Comparison of ENCODE assay signal across 8 cellular contexts in the genomic region with DNA sequence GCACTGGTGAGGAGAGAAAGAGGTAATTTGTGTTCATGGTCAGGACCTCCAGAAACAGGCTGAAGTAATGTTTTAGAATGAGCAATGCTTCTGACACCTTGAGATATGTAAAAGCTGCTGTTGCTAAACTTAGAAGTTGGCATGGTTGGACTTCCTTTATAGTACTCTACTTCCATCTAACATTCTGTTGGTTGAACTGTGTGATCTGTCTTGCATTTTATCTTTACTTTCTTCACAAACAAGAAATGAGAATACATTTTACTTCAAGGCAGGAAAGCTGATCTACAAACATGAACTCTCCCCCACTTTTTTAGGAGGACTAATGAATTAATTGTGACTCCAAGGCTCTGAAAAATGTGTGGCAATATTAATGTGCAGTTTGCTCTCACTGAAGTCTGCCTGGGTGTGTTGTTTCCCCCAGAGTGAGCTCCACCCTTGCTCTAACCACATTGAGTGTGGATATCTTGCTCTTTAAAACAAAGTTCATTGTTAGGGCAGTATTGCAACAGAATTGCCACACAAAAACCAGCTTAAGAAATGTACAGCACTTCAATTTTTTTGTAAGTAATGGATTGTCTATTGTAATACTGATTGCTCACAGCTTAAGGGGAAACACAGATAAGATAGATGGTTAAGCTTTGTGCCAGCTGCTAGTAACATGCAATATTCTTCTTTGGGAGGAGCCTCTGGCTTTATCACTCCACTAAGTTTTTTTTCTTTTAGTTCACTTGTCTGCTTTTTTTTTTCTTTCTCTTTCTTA.
A peak's percentile ranks its signal among the peaks of the same experiment; 100 is the strongest.
DNase-seq lines count a peak whose midpoint lies in the region; ATAC-seq lines count a peak whose summit lies in the region.

No MANE protein-coding gene starts in this region.

- peak overlapping the region in 1 of 2 donors; percentile 28 for H3K9ac ChIP-seq in duodenal mucosa (ENCODE audit: low read depth in 1 of 2, low read length in 2 of 2)

- no peaks in the 10 kb centered on the region for H3K9me3 ChIP-seq in duodenal mucosa (ENCODE audit: control insufficient read depth in 1 of 2, low read length in 2 of 2)

- H3K36me3 ChIP-seq in duodenal mucosa (ENCODE audit: control insufficient read depth in 1 of 2, insufficient read depth in 2 of 2, low read length in 2 of 2) = no peaks in the 10 kb centered on the region

- DNase-seq in Ammon's horn (ENCODE audit: low spot score) (peak; percentile 41), SIG-M5 (lab: John Stamatoyannopoulos, UW) (peak; percentile 96), myocyte (ENCODE audit: low read depth) (peak; percentile 63), GOT3 (lab: John Stamatoyannopoulos, UW) (no peak), NCI-H524 (lab: John Stamatoyannopoulos, UW) (no peak)

- peak overlapping the region; percentile 33 for H3K27ac ChIP-seq in duodenal mucosa (ENCODE audit: low read depth, low read length)

- peak overlapping the region; percentile 43 to 60 for H3K4me3 ChIP-seq in duodenal mucosa (ENCODE audit: low read depth in 1 of 2, low read length in 2 of 2)

- peaks cover 37 to 59% of the 10 kb centered on the region in 2 donors for H3K4me1 ChIP-seq in duodenal mucosa (ENCODE audit: control insufficient read depth in 1 of 2, insufficient read depth in 2 of 2, low read length in 2 of 2)

- ATAC-seq in GM19025 (IDR thresholded peaks at IDR 0.05; ENCODE audit: low read depth, unreplicated experiment) (peak; percentile 60), HG03139 (IDR thresholded peaks at IDR 0.05; ENCODE audit: unreplicated experiment) (peak; percentile 53)

- H3K27me3 ChIP-seq in duodenal mucosa (ENCODE audit: control insufficient read depth in 1 of 2, insufficient read depth in 2 of 2, low read length in 2 of 2) = no peaks in the 10 kb centered on the region

Comparison
In these comparisons a context has a peak if more than half of its experiments do, and no peak if none do; other contexts are left out.
1. DNase-seq: peak in Ammon's horn (single experiment), SIG-M5 (single experiment) and myocyte (single experiment); none in GOT3 (single experiment) and NCI-H524 (0 of 2).